12 cellular contexts compared by ENCODE assay signal in genomic region chr2:18404708-18405107, GRCh38.
DNase-seq lines count a peak whose midpoint lies in the region; ATAC-seq and TF ChIP-seq lines count a peak whose summit lies in the region.
"Had no signal": no experiment of that assay in that cellular context is flagged by ENCODE, and none has a peak within 500 bp of the region (broad histone marks: within the 10 kb centered on the region; RNA-seq: fewer than 3 reads in every experiment).

No MANE protein-coding gene starts in this region.

- no peak overlapping the region for H3K4me3 Mint-ChIP-seq in natural killer cell
- H3K4me3 Mint-ChIP-seq in stimulated activated memory B cell treated with anti-CD40 and anti-IgM and Interleukin-4, amounts not matched to agents 10 μg/mL and 1 μg/mL and 100 μg/mL, for 72 hours, result no peak overlapping the region
- H3K4me3 Mint-ChIP-seq: activated T-cell treated with anti-CD3 and anti-CD28 coated beads, Interleukin-2, amount 50 U/mL, for 4 hours had no signal

- no peaks in the 10 kb centered on the region for H3K36me3 ChIP-seq in right lobe of liver
- H3K36me3 ChIP-seq: HAP-1 had no signal

- no peak for TF ChIP-seq POLR2A in right lobe of liver (IDR thresholded peaks at IDR 0.05)

- H3K27me3 Mint-ChIP-seq in natural killer cell (ENCODE audit: low read depth in 2 of 2), result peaks cover 0 to 6% of the 10 kb centered on the region in 2 donors
- no peaks in the 10 kb centered on the region for H3K27me3 Mint-ChIP-seq in stimulated activated memory B cell treated with anti-CD40 and anti-IgM and Interleukin-4, amounts not matched to agents 10 μg/mL and 1 μg/mL and 100 μg/mL, for 72 hours

- peak; percentile 54 for TF ChIP-seq CTCF in GM12864 (IDR thresholded peaks at IDR 0.05; ENCODE audit: low read depth, low read length, missing control alignments)
- TF ChIP-seq CTCF in VCaP (conservative IDR thresholded peaks at IDR 0.05), result 0 out of 2 replicates have a peak, but pooled peaks have one; percentile 19
- TF ChIP-seq CTCF in right lobe of liver (IDR thresholded peaks at IDR 0.05), result peak in 3 of 4 donors; percentile 11 to 32 (median 22)
- TF ChIP-seq CTCF in natural killer cell (IDR thresholded peaks at IDR 0.05), result no peak

- H3K4me1 Mint-ChIP-seq in natural killer cell, result no peaks in the 10 kb centered on the region
- H3K4me1 Mint-ChIP-seq in stimulated activated memory B cell treated with anti-CD40 and anti-IgM and Interleukin-4, amounts not matched to agents 10 μg/mL and 1 μg/mL and 100 μg/mL, for 72 hours, result no peaks in the 10 kb centered on the region

- H3K27ac Mint-ChIP-seq in natural killer cell, result no peak overlapping the region
- no peak overlapping the region for H3K27ac Mint-ChIP-seq in stimulated activated memory B cell treated with anti-CD40 and anti-IgM and Interleukin-4, amounts not matched to agents 10 μg/mL and 1 μg/mL and 100 μg/mL, for 72 hours

- WGBS in right lobe of liver (ENCODE audit: insufficient coverage, low coverage, low lambda C conversion rate, missing lambda C conversion rate), result 32% methylated on average over 5 of the region's 5 CpGs

- no peaks in the 10 kb centered on the region for H3K36me3 Mint-ChIP-seq in natural killer cell
- no peaks in the 10 kb centered on the region for H3K36me3 Mint-ChIP-seq in stimulated activated memory B cell treated with anti-CD40 and anti-IgM and Interleukin-4, amounts not matched to agents 10 μg/mL and 1 μg/mL and 100 μg/mL, for 72 hours

- no peaks in the 10 kb centered on the region for H3K4me1 ChIP-seq in right lobe of liver
- H3K4me1 ChIP-seq: HAP-1 had no signal

- ATAC-seq in right lobe of liver, result no peak
- no peak for ATAC-seq in HG03457 (IDR thresholded peaks at IDR 0.05; ENCODE audit: unreplicated experiment)
- ATAC-seq in natural killer cell, result no peak
- ATAC-seq in stimulated activated memory B cell treated with anti-CD40 and anti-IgM and Interleukin-4, amounts not matched to agents 10 μg/mL and 1 μg/mL and 100 μg/mL, for 72 hours, result no peak
- ATAC-seq: activated T-cell treated with anti-CD3 and anti-CD28 coated beads, Interleukin-2, amount 50 U/mL, for 4 hours; left lobe of liver had no signal

- no peaks in the 10 kb centered on the region for H3K27me3 ChIP-seq in right lobe of liver

- no peak overlapping the region for H3K27ac ChIP-seq in VCaP
- H3K27ac ChIP-seq in right lobe of liver, result no peak overlapping the region

- no peak for DNase-seq in GM12864 (ENCODE audit: low read depth)
- DNase-seq in HT-29 (ENCODE audit: low spot score), result peak; percentile 15
- no peak for DNase-seq in right lobe of liver
- DNase-seq in GDM1 (lab: John Stamatoyannopoulos, UW), result no peak
- no peak for DNase-seq in natural killer cell
- DNase-seq: activated T-cell treated with anti-CD3 and anti-CD28 coated beads, Interleukin-2, amount 50 U/mL, for 4 hours had no signal

- peaks cover 2% of the 10 kb centered on the region in 2 donors for H3K9me3 Mint-ChIP-seq in natural killer cell
- H3K9me3 Mint-ChIP-seq in stimulated activated memory B cell treated with anti-CD40 and anti-IgM and Interleukin-4, amounts not matched to agents 10 μg/mL and 1 μg/mL and 100 μg/mL, for 72 hours, result no peaks in the 10 kb centered on the region
- H3K9me3 Mint-ChIP-seq: activated T-cell treated with anti-CD3 and anti-CD28 coated beads, Interleukin-2, amount 50 U/mL, for 4 hours had no signal

- intact Hi-C loops in right lobe of liver (cut with DNase I) (no loop called here), natural killer cell (cut with micrococcal nuclease) (no loop called here)

- H3K4me3 ChIP-seq in GM12864 (ENCODE audit: low read depth, low read length) (no peak overlapping the region), right lobe of liver (no peak overlapping the region)
- H3K4me3 ChIP-seq: HAP-1, skin epidermis had no signal

- no peaks in the 10 kb centered on the region for H3K9me3 ChIP-seq in right lobe of liver
- H3K9me3 ChIP-seq: HAP-1 had no signal
